Comparison of ENCODE assay signal across 1 cellular context in the genomic region with DNA sequence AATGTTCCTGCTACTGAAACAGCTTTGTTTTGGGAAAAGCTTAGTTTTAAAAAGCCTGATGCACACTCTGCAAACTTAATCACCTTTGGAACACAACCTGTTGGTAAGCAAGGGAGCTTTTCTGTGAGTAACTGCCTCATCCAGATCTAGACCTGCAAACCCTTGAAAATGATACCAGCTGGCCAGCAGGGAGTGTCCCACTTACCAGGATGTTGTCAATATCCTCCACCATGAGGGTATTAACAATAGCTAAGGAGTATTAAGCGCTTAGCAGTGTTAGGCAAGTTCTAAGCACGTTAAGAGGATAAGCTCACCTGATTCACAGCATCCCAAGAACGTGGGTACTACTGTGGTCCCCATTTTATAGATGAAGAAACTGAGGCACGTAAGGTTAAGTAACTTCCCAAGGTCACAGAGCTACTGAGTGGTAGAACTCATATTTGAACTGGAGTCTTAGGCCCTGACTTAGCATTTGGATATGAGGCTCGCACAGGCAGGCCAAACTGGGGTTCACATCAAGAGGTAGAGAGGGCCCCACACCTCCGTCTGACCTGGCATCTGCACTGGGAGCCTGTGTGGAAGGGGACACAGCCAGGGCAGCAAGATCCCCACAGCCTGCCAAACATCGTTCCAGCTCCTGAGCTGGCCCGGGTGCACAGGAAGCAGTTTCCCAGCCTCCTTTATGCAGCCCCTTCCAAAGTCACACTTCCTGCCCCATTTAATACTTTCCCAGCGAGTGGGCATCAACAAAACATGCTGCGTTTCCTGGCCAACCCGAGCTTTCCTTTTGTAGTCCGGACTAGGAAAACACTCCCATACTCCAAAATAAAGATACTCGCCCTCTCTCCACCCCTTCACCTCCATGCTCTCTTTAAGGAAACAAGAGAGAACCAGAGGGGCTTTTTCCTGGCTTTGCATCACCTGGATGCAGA.
TF ChIP-seq lines count a peak whose summit lies in the region.

No MANE protein-coding gene starts in this region.

TF ChIP-seq in K562, 482 proteins besides CTCF, POLR2A, EP300 and RAD21 (continued from another document):
- no peak for TF ChIP-seq BDP1 (IDR thresholded peaks at IDR 0.05; ENCODE audit: insufficient read depth, insufficient read length)
- no peak for TF ChIP-seq GABPB2 (CRISPR knock-in tag; conservative IDR thresholded peaks at IDR 0.05)
- TF ChIP-seq RBM25 (IDR thresholded peaks at IDR 0.05; ENCODE audit: low read depth, low read length, severe bottlenecking): peak; percentile 46
- peak; percentile 71 for TF ChIP-seq ESRRA (IDR thresholded peaks at IDR 0.05; ENCODE audit: borderline replicate concordance, low read depth)
- TF ChIP-seq MAFK (IDR thresholded peaks at IDR 0.05; ENCODE audit: low read length): no peak
- TF ChIP-seq IRF9 (tag; IDR thresholded peaks at IDR 0.05): no peak
- TF ChIP-seq ESRRB (CRISPR knock-in tag; IDR thresholded peaks at IDR 0.05; ENCODE audit: borderline replicate concordance): no peak
